15 cellular contexts compared by ENCODE assay signal in the genomic region with DNA sequence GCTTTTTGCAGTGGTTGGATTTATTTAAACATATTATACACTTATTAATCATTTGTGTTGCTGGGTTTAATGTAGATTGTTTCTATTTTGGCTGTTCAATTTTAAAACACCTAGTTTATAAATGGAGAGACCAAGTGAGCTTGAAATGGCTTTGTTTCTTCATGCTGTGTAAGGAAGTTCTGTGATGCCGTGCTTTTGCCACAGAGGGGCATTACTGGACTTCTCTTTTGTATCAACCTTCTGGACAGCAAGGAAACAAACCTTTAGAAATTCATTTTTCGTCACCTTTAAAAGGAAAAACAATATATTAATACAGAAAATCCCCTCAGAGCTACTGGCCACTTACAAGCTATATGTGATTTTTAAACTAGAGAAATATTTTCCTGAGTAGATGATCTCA.
DNase-seq lines count a peak whose midpoint lies in the region; ATAC-seq and TF ChIP-seq lines count a peak whose summit lies in the region.
"Had no signal": no experiment of that assay in that cellular context is flagged by ENCODE, and none has a peak within 500 bp of the region (broad histone marks: within the 10 kb centered on the region; RNA-seq: fewer than 3 reads in every experiment).

No MANE protein-coding gene starts in this region.

- ATAC-seq in HG03045 (IDR thresholded peaks at IDR 0.05; ENCODE audit: unreplicated experiment) = no peak
- no peak for ATAC-seq in HG03521 (IDR thresholded peaks at IDR 0.05; ENCODE audit: unreplicated experiment)
- ATAC-seq: naive thymus-derived CD8-positive, alpha-beta T cell had no signal

- H3K4me3 ChIP-seq in NT2/D1 (ENCODE audit: insufficient read length, low read depth) = no peak overlapping the region
- no peak overlapping the region for H3K4me3 ChIP-seq in testis
- no peak overlapping the region for H3K4me3 ChIP-seq in prostate gland
- H3K4me3 ChIP-seq: BLaER1, uterus had no signal

- no peaks in the 10 kb centered on the region for H3K9me3 ChIP-seq in NT2/D1 (ENCODE audit: insufficient read depth, low read length)
- no peaks in the 10 kb centered on the region for H3K9me3 ChIP-seq in testis
- H3K9me3 ChIP-seq in prostate gland = no peaks in the 10 kb centered on the region
- H3K9me3 ChIP-seq: BLaER1, uterus had no signal

- TF ChIP-seq CTCF in testis (IDR thresholded peaks at IDR 0.05) (peak in 1 of 3 experiments; percentile 21), prostate gland (IDR thresholded peaks at IDR 0.05) (peak in 1 of 4 experiments; percentile 27)

- H3K4me1 ChIP-seq in NT2/D1 (ENCODE audit: insufficient read depth, insufficient read length) (no peaks in the 10 kb centered on the region), testis (no peaks in the 10 kb centered on the region), prostate gland (replicated peaks) (no peaks in the 10 kb centered on the region)
- H3K4me1 ChIP-seq: BLaER1, uterus had no signal

- H3K27me3 ChIP-seq in NT2/D1 (ENCODE audit: insufficient read depth, insufficient read length) (no peaks in the 10 kb centered on the region), testis (no peaks in the 10 kb centered on the region), prostate gland (replicated peaks; ENCODE audit: insufficient read depth) (no peaks in the 10 kb centered on the region)
- H3K27me3 ChIP-seq: BLaER1, uterus had no signal

- WGBS in testis, 2 donors = 34 to 51% methylated on average over 2 of the region's 2 CpGs
- 61% methylated on average over 2 of the region's 2 CpGs for WGBS in prostate gland

- intact Hi-C loops in testis (cut with DNase I; ENCODE audit: low total_unique reads) (no loop called here), prostate gland (cut with DNase I) (no loop called here)

- H3K9ac ChIP-seq in NT2/D1 (ENCODE audit: insufficient read length, low read depth) = no peak overlapping the region
- H3K9ac ChIP-seq: BLaER1 had no signal

- DNase-seq in SHP77 (lab: John Stamatoyannopoulos, UW) = peak; percentile 5 to 6
- DNase-seq in SHP77 treated with DMSO at 0.1 percent for 48 hours (lab: John Stamatoyannopoulos, UW) = no peak
- peak; percentile 20 for DNase-seq in NT2/D1 (ENCODE audit: low read depth, low spot score)
- DNase-seq in fibroblast of gingiva (ENCODE audit: low read depth) = peak; percentile 46
- peak; percentile 52 for DNase-seq in testis
- DNase-seq in prostate gland (ENCODE audit: low spot score) = no peak
- DNase-seq: cerebellar nuclear complex; naive thymus-derived CD8-positive, alpha-beta T cell; NCI-H2171; stimulated activated CD4-positive, alpha-beta T cell treated with anti-CD3 and anti-CD28 coated beads, Interleukin-4, amount 100 ng/mL, for 4 hours; T-helper 1 cell; uterus had no signal

- H3K36me3 ChIP-seq in NT2/D1 (ENCODE audit: insufficient read depth, insufficient read length, low read length) (no peaks in the 10 kb centered on the region), testis (ENCODE audit: low read depth, missing control alignments) (no peaks in the 10 kb centered on the region), prostate gland (no peaks in the 10 kb centered on the region)
- H3K36me3 ChIP-seq: BLaER1, uterus had no signal

- H3K27ac ChIP-seq in testis (no peak overlapping the region), prostate gland (no peak overlapping the region)
- H3K27ac ChIP-seq: BLaER1, uterus had no signal

- no peak for TF ChIP-seq POLR2A in testis (IDR thresholded peaks at IDR 0.05)
- TF ChIP-seq POLR2A in prostate gland (IDR thresholded peaks at IDR 0.05) = no peak

Comparison
In these comparisons a context has a peak if more than half of its experiments do, and no peak if none do; other contexts are left out.
1. DNase-seq: peak in SHP77 (2 of 2), NT2/D1 (single experiment), fibroblast of gingiva (single experiment) and testis (single experiment); none in SHP77 treated with DMSO at 0.1 percent for 48 hours (single experiment) and prostate gland (single experiment).